25 cellular contexts compared by ENCODE assay signal in genomic region chr22:27980424-27981148, GRCh38.
A peak's percentile ranks its signal among the peaks of the same experiment; 100 is the strongest.
DNase-seq lines count a peak whose midpoint lies in the region; ATAC-seq, FAIRE-seq and TF ChIP-seq lines count a peak whose summit lies in the region.
"Had no signal": no experiment of that assay in that cellular context is flagged by ENCODE, and none has a peak within 500 bp of the region (broad histone marks: within the 10 kb centered on the region; RNA-seq: fewer than 3 reads in every experiment).

No MANE protein-coding gene starts in this region.

- no peaks in the 10 kb centered on the region for H3K9me3 ChIP-seq in H9 (ENCODE audit: control insufficient read depth, low read depth, low read length)
- H3K9me3 ChIP-seq in K562 (replicated peaks; ENCODE audit: control insufficient read depth, insufficient read depth, low read depth, low read length), result no peaks in the 10 kb centered on the region
- H3K9me3 ChIP-seq in HepG2 (ENCODE audit: low read length), result no peaks in the 10 kb centered on the region
- H3K9me3 ChIP-seq in CD4-positive, alpha-beta memory T cell (ENCODE audit: control insufficient read depth in 1 of 2, low read length in 2 of 2), result no peaks in the 10 kb centered on the region
- H3K9me3 ChIP-seq: HAP-1, prostate gland, SJSA1, thyroid gland had no signal

- H3K14ac ChIP-seq in H9 (ENCODE audit: insufficient read depth, low read length), result no peak overlapping the region; the same call in 1 of the 2 replicates

- no peak overlapping the region for H4K91ac ChIP-seq in H9 (ENCODE audit: insufficient read length, low read depth, low read length)

- no peaks in the 10 kb centered on the region for H3K79me1 ChIP-seq in H9 (ENCODE audit: insufficient read depth, low read depth, low read length, poor library complexity, severe bottlenecking)

- H2BK120ac ChIP-seq in H9 (ENCODE audit: low read depth, low read length, poor library complexity, severe bottlenecking), result no peak overlapping the region

- no peaks in the 10 kb centered on the region for H3K27me3 Mint-ChIP-seq in H9 (ENCODE audit: low read depth)
- no peaks in the 10 kb centered on the region for H3K27me3 Mint-ChIP-seq in CD4-positive, alpha-beta memory T cell
- H3K27me3 Mint-ChIP-seq: stimulated activated naive B cell treated with anti-CD40 and anti-IgM and Interleukin-4, amounts not matched to agents 10 μg/mL and 1 μg/mL and 100 μg/mL, for 72 hours; T-helper 17 cell had no signal

- H3K36me3 ChIP-seq in K562 (ENCODE audit: control insufficient read depth, insufficient read depth, low read length) (peaks cover 5% of the 10 kb centered on the region; the same call in 1 of the 3 replicates), HepG2 (replicated peaks in 1 of 2; ENCODE audit: control insufficient read depth in 1 of 2, insufficient read depth in 2 of 2, low read length in 2 of 2) (peaks cover 8 to 31% of the 10 kb centered on the region in 2 experiments; a peak in 4 of 5 replicates)
- no peaks in the 10 kb centered on the region for H3K36me3 ChIP-seq in CD4-positive, alpha-beta memory T cell (ENCODE audit: insufficient read depth, low read length)
- H3K36me3 ChIP-seq: prostate gland had no signal

- TF ChIP-seq EP300 in K562 (IDR thresholded peaks at IDR 0.05; ENCODE audit: low read length) (no peak), HepG2 (IDR thresholded peaks at IDR 0.05; ENCODE audit: low read depth in 2 of 2, low read length in 2 of 2) (no peak), HepG2 (CRISPR knock-in tag; IDR thresholded peaks at IDR 0.05; ENCODE audit: borderline replicate concordance) (no peak)

- POLR2A ChIA-PET in K562 (lab: Yijun Ruan, JAX) (interaction anchor here (0.6 to 1.2 kb wide), 4 partner anchors 106 to 1046 kb away, joined by 3 read pairs; no protein-coding TSS in a partner anchor), HepG2 (lab: Yijun Ruan, JAX) (no interaction called here)
- POLR2A ChIA-PET in CD4-positive, alpha-beta memory T cell (lab: Charles Lee; ENCODE audit: partially characterized antibody), result no interaction called here

- H3K9ac ChIP-seq in H9 (ENCODE audit: extremely low read depth, insufficient read length, low read length), result no peak overlapping the region
- no peak overlapping the region for H3K9ac ChIP-seq in K562 (ENCODE audit: insufficient read depth in 1 of 2, low read depth in 2 of 2, low read length in 2 of 2)
- H3K9ac ChIP-seq in HepG2 (ENCODE audit: insufficient read depth, low read depth, low read length), result no peak overlapping the region

- no peaks in the 10 kb centered on the region for H3K23me2 ChIP-seq in H9 (ENCODE audit: insufficient read length, low read depth, low read length, poor library complexity, severe bottlenecking)

- H3K4me2 ChIP-seq in H9 (ENCODE audit: insufficient read depth, insufficient read length, low read length) (peak overlapping the region; percentile 11), K562 (ENCODE audit: insufficient read depth, low read length) (no peak overlapping the region), HepG2 (ENCODE audit: low read depth, low read length) (no peak overlapping the region)

- H2BK20ac ChIP-seq in H9 (ENCODE audit: low read depth, low read length, poor library complexity, severe bottlenecking), result no peak overlapping the region

- H2BK5ac ChIP-seq in H9 (ENCODE audit: insufficient read length, low read length), result no peak overlapping the region

- peaks cover 12 to 16% of the 10 kb centered on the region in 2 experiments for H3K4me1 Mint-ChIP-seq in H9
- H3K4me1 Mint-ChIP-seq in CD4-positive, alpha-beta memory T cell, result no peaks in the 10 kb centered on the region
- H3K4me1 Mint-ChIP-seq: stimulated activated naive B cell treated with anti-CD40 and anti-IgM and Interleukin-4, amounts not matched to agents 10 μg/mL and 1 μg/mL and 100 μg/mL, for 72 hours had no signal

- TF ChIP-seq CTCF in H9 (conservative IDR thresholded peaks at IDR 0.05) (no peak), K562 (IDR thresholded peaks at IDR 0.05 in 2 of 3, conservative IDR thresholded peaks at IDR 0.05 in 1 of 3; ENCODE audit: insufficient read depth in 2 of 3, low read depth in 1 of 3, low read length in 3 of 3) (no peak), HepG2 (CRISPR knock-in tag; IDR thresholded peaks at IDR 0.05) (no peak)

- H3K79me2 ChIP-seq in H9 (ENCODE audit: insufficient read depth, low read length) (no peaks in the 10 kb centered on the region), K562 (ENCODE audit: control insufficient read depth, insufficient read depth, low read length) (no peaks in the 10 kb centered on the region), HepG2 (ENCODE audit: insufficient read depth, low read length) (no peaks in the 10 kb centered on the region)

- FAIRE-seq in K562 (lab: Jason Lieb, UNC) (no peak), HepG2 (lab: Jason Lieb, UNC) (no peak)

- no peak overlapping the region for H2AFZ ChIP-seq in H9 (ENCODE audit: low read length)
- H2AFZ ChIP-seq in K562 (ENCODE audit: low read depth, low read length), result no peak overlapping the region
- H2AFZ ChIP-seq in HepG2 (ENCODE audit: low read length), result no peak overlapping the region

- H3K18ac ChIP-seq in H9 (ENCODE audit: insufficient read length, low read depth, low read length), result no peak overlapping the region

- CTCF ChIA-PET in K562 (lab: Yijun Ruan, JAX; ENCODE audit: low intra/inter-chr PET ratio), result no interaction called here
- CTCF ChIA-PET in HepG2 (lab: Yijun Ruan, JAX; ENCODE audit: low intra/inter-chr PET ratio, low total read pairs), result no interaction called here
- CTCF ChIA-PET in CD4-positive, alpha-beta memory T cell (lab: Charles Lee; ENCODE audit: partially characterized antibody), result interaction anchor here (0.6 to 0.7 kb wide), 2 partner anchors 13 to 85 kb away, joined by 3 read pairs; no protein-coding TSS in a partner anchor

- DNase-seq in COLO668 (lab: John Stamatoyannopoulos, UW; ENCODE audit: unreplicated experiment) (peak; percentile 13), H9 (peak; percentile 76), K562 (ENCODE audit: extremely low read depth in 1 of 4, low spot score in 3 of 4) (peak in 3 of 4 experiments; percentile 16 to 38 (median 22)), HepG2 (ENCODE audit: low spot score) (no peak), T-helper 2 cell (no peak)
- no peak for DNase-seq in CD4-positive, alpha-beta memory T cell
- DNase-seq: activated CD8-positive, alpha-beta memory T cell treated with anti-CD3 and anti-CD28 coated beads, Interleukin-2, amount 50 U/mL, for 4 hours; activated effector memory CD4-positive, alpha-beta T cell treated with Interleukin-2 at 50 U/mL for 16 hours; dermis blood vessel endothelial cell; foreskin melanocyte; Kasumi-1; NCI-H1105; NCI-H2171 treated with DMSO at 0.1 percent for 48 hours; NCI-H748 treated with DMSO at 0.1 percent for 48 hours; stimulated activated CD4-positive, alpha-beta T cell treated with anti-CD3 and anti-CD28 coated beads, Interleukin-2, amount 100 ng/mL, for 24 hours; stimulated activated naive B cell treated with anti-CD40 and anti-IgM and Interleukin-4, amounts not matched to agents 10 μg/mL and 1 μg/mL and 100 μg/mL, for 72 hours; T-helper 17 cell; thyroid gland had no signal

- H4K5ac ChIP-seq in H9 (ENCODE audit: insufficient read length, low read depth, low read length), result no peak overlapping the region

- H3K56ac ChIP-seq in H9 (ENCODE audit: insufficient read length, low read depth, low read length), result no peak overlapping the region

- H3K4me1 ChIP-seq in H9 (ENCODE audit: insufficient read depth, low read length), result peaks cover 3% of the 10 kb centered on the region; the same call in 1 of the 2 replicates
- no peaks in the 10 kb centered on the region for H3K4me1 ChIP-seq in K562 (replicated peaks in 1 of 2; ENCODE audit: control insufficient read depth in 2 of 2, insufficient read depth in 2 of 2, low read length in 2 of 2)
- H3K4me1 ChIP-seq in HepG2 (ENCODE audit: insufficient read depth, low read length), result no peaks in the 10 kb centered on the region
- H3K4me1 ChIP-seq in CD4-positive, alpha-beta memory T cell (ENCODE audit: insufficient read depth, low read length), result no peaks in the 10 kb centered on the region
- H3K4me1 ChIP-seq: HAP-1, prostate gland, thyroid gland had no signal

- no peak overlapping the region for H3K4me3 ChIP-seq in K562
- H3K4me3 ChIP-seq in HepG2 (replicated peaks in 1 of 3; ENCODE audit: insufficient read depth in 1 of 3, low read depth in 2 of 3, low read length in 3 of 3), result no peak overlapping the region
- H3K4me3 ChIP-seq in CD4-positive, alpha-beta memory T cell (ENCODE audit: low read length in 2 of 2), result no peak overlapping the region
- H3K4me3 ChIP-seq: HAP-1, prostate gland, SJSA1, thyroid gland had no signal

- H4K8ac ChIP-seq in H9 (replicated peaks; ENCODE audit: insufficient read length, low read depth, low read length), result no peak overlapping the region

- intact Hi-C loops in K562 (cut with micrococcal nuclease) (no loop called here), HepG2 (cut with micrococcal nuclease; ENCODE audit: unreplicated experiment) (no loop called here)
- intact Hi-C loops in CD4-positive, alpha-beta memory T cell (cut with micrococcal nuclease), result no loop called here

- H3K23ac ChIP-seq in H9 (ENCODE audit: insufficient read length, low read depth, low read length), result no peak overlapping the region

- H3T11ph ChIP-seq in H9 (ENCODE audit: low read length), result no peak overlapping the region

- H3K4ac ChIP-seq in H9 (ENCODE audit: low read depth, low read length), result no peak overlapping the region

- no CpG with 5 or more reads among the region's 7 CpGs for WGBS in H9 (ENCODE audit: extremely low coverage, insufficient read length, low lambda C conversion rate)
- WGBS in K562 (ENCODE audit: insufficient coverage, low coverage, missing lambda C conversion rate), result 64% methylated on average over 6 of the region's 7 CpGs
- WGBS in HepG2 (ENCODE audit: low lambda C conversion rate), result 88% methylated on average over 7 of the region's 7 CpGs

- no peak for TF ChIP-seq RAD21 in K562 (CRISPR knock-in tag; conservative IDR thresholded peaks at IDR 0.05 in 1 of 2, IDR thresholded peaks at IDR 0.05 in 1 of 2)
- no peak for TF ChIP-seq RAD21 in HepG2 (CRISPR knock-in tag; IDR thresholded peaks at IDR 0.05)

- in situ Hi-C loops in K562 (cut with MboI), result no loop called here
- in situ Hi-C loops in HepG2 (cut with HindIII; ENCODE audit: extremely low pct_ligation_motif_present, low pct_unique_long_range_greater_than_20kb), result no loop called here

- TF ChIP-seq POLR2A in K562 (conservative IDR thresholded peaks at IDR 0.05), result no peak
- TF ChIP-seq POLR2A in HepG2 (IDR thresholded peaks at IDR 0.05; ENCODE audit: insufficient read depth in 1 of 2, low read depth in 2 of 2, low read length in 2 of 2), result no peak

- H3K4me3 Mint-ChIP-seq in H9, result peak overlapping the region in 1 of 2 experiments; percentile 24; a peak in 2 of 5 replicates
- H3K4me3 Mint-ChIP-seq in CD4-positive, alpha-beta memory T cell, result no peak overlapping the region
- H3K4me3 Mint-ChIP-seq: neural crest cell; stimulated activated naive B cell treated with anti-CD40 and anti-IgM and Interleukin-4, amounts not matched to agents 10 μg/mL and 1 μg/mL and 100 μg/mL, for 72 hours; T-helper 17 cell had no signal

- ATAC-seq in K562 (no peak), HepG2 (no peak), GM21390 (IDR thresholded peaks at IDR 0.05; ENCODE audit: unreplicated experiment) (no peak)
- ATAC-seq: stimulated activated naive B cell treated with anti-CD40 and anti-IgM and Interleukin-4, amounts not matched to agents 10 μg/mL and 1 μg/mL and 100 μg/mL, for 72 hours; T-helper 17 cell had no signal

- BruUV-seq in K562 (replicated peaks; lab: Mats Ljungman, UMichigan) (no TSS peak), HepG2 (replicated peaks; lab: Mats Ljungman, UMichigan) (no TSS peak)

- H3K9me3 Mint-ChIP-seq in H9, result no peaks in the 10 kb centered on the region
- no peaks in the 10 kb centered on the region for H3K9me3 Mint-ChIP-seq in CD4-positive, alpha-beta memory T cell
- H3K9me3 Mint-ChIP-seq: neural crest cell; stimulated activated naive B cell treated with anti-CD40 and anti-IgM and Interleukin-4, amounts not matched to agents 10 μg/mL and 1 μg/mL and 100 μg/mL, for 72 hours had no signal

- H3K27ac Mint-ChIP-seq in H9, result peak overlapping the region; percentile 52 to 90 (median 57); a peak in 6 of 7 replicates
- H3K27ac Mint-ChIP-seq in CD4-positive, alpha-beta memory T cell, result no peak overlapping the region
- H3K27ac Mint-ChIP-seq: stimulated activated naive B cell treated with anti-CD40 and anti-IgM and Interleukin-4, amounts not matched to agents 10 μg/mL and 1 μg/mL and 100 μg/mL, for 72 hours; T-helper 17 cell had no signal

- no peak overlapping the region for H2AK5ac ChIP-seq in H9 (ENCODE audit: insufficient read length, low read length)

- no peak overlapping the region for H2BK12ac ChIP-seq in H9 (ENCODE audit: insufficient read length, low read depth, low read length)

- H3K27ac ChIP-seq in H9 (ENCODE audit: insufficient read length, low read depth, low read length) (no peak overlapping the region), K562 (ENCODE audit: extremely low read depth, low read depth, low read length) (no peak overlapping the region), HepG2 (ENCODE audit: extremely low read length, insufficient read depth, low read length) (no peak overlapping the region)
- H3K27ac ChIP-seq in CD4-positive, alpha-beta memory T cell (ENCODE audit: low read depth, low read length), result no peak overlapping the region
- H3K27ac ChIP-seq: epithelial cell of prostate, prostate gland, SJSA1, thyroid gland, VCaP had no signal

- H3K27me3 ChIP-seq in H9 (ENCODE audit: insufficient read depth, low read length), result no peaks in the 10 kb centered on the region
- H3K27me3 ChIP-seq in K562 (ENCODE audit: control insufficient read depth in 2 of 2, insufficient read depth in 2 of 2, low read length in 2 of 2), result no peaks in the 10 kb centered on the region
- no peaks in the 10 kb centered on the region for H3K27me3 ChIP-seq in HepG2 (ENCODE audit: control insufficient read depth in 1 of 2, insufficient read depth in 2 of 2, low read length in 2 of 2)
- no peaks in the 10 kb centered on the region for H3K27me3 ChIP-seq in CD4-positive, alpha-beta memory T cell (ENCODE audit: insufficient read depth, low read length)
- H3K27me3 ChIP-seq: SJSA1, thyroid gland had no signal

- no peaks in the 10 kb centered on the region for H3K9me1 ChIP-seq in K562 (ENCODE audit: control insufficient read depth, insufficient read depth, low read length)

- H4K20me1 ChIP-seq in H9 (ENCODE audit: control insufficient read depth, insufficient read depth, insufficient read length) (no peaks in the 10 kb centered on the region), K562 (replicated peaks; ENCODE audit: control insufficient read depth, insufficient read depth, low read length) (no peaks in the 10 kb centered on the region), HepG2 (ENCODE audit: insufficient read depth, low read length) (no peaks in the 10 kb centered on the region)

- H3K36me3 Mint-ChIP-seq in H9 (ENCODE audit: insufficient read depth in 1 of 3, low read depth in 3 of 3), result peaks cover 8 to 17% (median 14%) of the 10 kb centered on the region in 3 experiments; a peak in 5 of 7 replicates
- peaks cover 3 to 9% of the 10 kb centered on the region in 2 donors for H3K36me3 Mint-ChIP-seq in CD4-positive, alpha-beta memory T cell

- H2BK15ac ChIP-seq in H9 (ENCODE audit: low read depth, low read length), result no peak overlapping the region

Comparison
In these comparisons a context has a peak if more than half of its experiments do, and no peak if none do; other contexts are left out.
1. DNase-seq: peak in COLO668 (single experiment), H9 (single experiment) and K562 (3 of 4); none in HepG2 (single experiment), CD4-positive, alpha-beta memory T cell (0 of 5) and T-helper 2 cell (0 of 5).
2. H3K27ac Mint-ChIP-seq: peak in H9 (3 of 3); none in CD4-positive, alpha-beta memory T cell (0 of 7).